In the genomic region with DNA sequence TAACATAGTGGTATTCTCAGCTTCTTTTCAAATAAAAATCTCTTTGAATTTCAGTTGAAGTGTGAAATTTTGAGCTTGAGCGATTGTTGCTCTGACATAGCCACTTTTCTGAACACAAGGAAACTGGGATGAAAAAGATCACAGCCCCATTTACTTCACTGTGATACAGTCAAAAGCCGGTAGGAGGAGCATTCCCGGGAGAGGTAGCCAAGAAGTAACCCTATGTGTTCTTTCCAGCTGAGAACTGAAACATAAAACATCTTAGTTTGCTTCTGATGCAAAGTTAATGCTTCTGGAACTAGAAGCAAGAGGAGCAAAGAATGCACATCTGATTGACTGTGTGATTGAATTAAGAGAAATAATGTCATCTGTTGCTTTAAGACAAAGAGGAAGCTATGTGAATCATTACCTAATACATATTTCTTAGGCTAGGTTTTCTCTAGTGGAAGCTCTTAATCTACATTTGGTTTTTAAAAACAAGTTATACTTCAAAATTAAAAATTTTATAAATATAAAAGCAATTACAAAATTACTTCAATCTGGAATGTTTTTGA, we compare ENCODE assay signal across 11 cellular contexts.
DNase-seq lines count a peak whose midpoint lies in the region; ATAC-seq and TF ChIP-seq lines count a peak whose summit lies in the region.
"Had no signal": no experiment of that assay in that cellular context is flagged by ENCODE, and none has a peak within 500 bp of the region (broad histone marks: within the 10 kb centered on the region; RNA-seq: fewer than 3 reads in every experiment).

No MANE protein-coding gene starts in this region.

- peak; percentile 17 for DNase-seq in NCI-H2227 (lab: John Stamatoyannopoulos, UW; ENCODE audit: unreplicated experiment)
- no peak for DNase-seq in NCI-H2227 treated with DMSO at 0.1 percent for 48 hours (lab: John Stamatoyannopoulos, UW)
- DNase-seq in foreskin melanocyte = peak; percentile 33
- DNase-seq in renal cortical epithelial cell (ENCODE audit: low read depth) = peak; percentile 20
- DNase-seq in GDM1 (lab: John Stamatoyannopoulos, UW) = no peak
- no peak for DNase-seq in activated naive CD4-positive, alpha-beta T cell (lab: John Stamatoyannopoulos, UW)
- DNase-seq: NCI-H524 treated with DMSO at 0.1 percent for 48 hours, uterus had no signal

- ATAC-seq in SK-N-SH treated with all-trans-retinoic acid at 6 μM for 48 hours (peak; percentile 93), HG02678 (IDR thresholded peaks at IDR 0.05; ENCODE audit: unreplicated experiment) (no peak)
- ATAC-seq: HepG2 had no signal

TF ChIP-seq in SK-N-SH treated with all-trans-retinoic acid at 6 μM for 48 hours, 23 proteins besides CTCF, POLR2A, EP300 and RAD21:
- TF ChIP-seq TCF4 (CRISPR knock-in tag; IDR thresholded peaks at IDR 0.05; ENCODE audit: borderline replicate concordance) = no peak
- TF ChIP-seq RARB (CRISPR knock-in tag; IDR thresholded peaks at IDR 0.05) = no peak
- TF ChIP-seq ISL1 (CRISPR knock-in tag; IDR thresholded peaks at IDR 0.05) = peak; percentile 93
- no peak for TF ChIP-seq BACH2 (CRISPR knock-in tag; IDR thresholded peaks at IDR 0.05; ENCODE audit: borderline replicate concordance)
- peak; percentile 37; the same call in 1 of the 2 replicates for TF ChIP-seq ZFP3 (CRISPR knock-in tag; IDR thresholded peaks at IDR 0.05)
- TF ChIP-seq, protein P1, sequence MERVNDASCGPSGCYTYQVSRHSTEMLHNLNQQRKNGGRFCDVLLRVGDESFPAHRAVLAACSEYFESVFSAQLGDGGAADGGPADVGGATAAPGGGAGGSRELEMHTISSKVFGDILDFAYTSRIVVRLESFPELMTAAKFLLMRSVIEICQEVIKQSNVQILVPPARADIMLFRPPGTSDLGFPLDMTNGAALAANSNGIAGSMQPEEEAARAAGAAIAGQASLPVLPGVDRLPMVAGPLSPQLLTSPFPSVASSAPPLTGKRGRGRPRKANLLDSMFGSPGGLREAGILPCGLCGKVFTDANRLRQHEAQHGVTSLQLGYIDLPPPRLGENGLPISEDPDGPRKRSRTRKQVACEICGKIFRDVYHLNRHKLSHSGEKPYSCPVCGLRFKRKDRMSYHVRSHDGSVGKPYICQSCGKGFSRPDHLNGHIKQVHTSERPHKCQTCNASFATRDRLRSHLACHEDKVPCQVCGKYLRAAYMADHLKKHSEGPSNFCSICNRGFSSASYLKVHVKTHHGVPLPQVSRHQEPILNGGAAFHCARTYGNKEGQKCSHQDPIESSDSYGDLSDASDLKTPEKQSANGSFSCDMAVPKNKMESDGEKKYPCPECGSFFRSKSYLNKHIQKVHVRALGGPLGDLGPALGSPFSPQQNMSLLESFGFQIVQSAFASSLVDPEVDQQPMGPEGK (CRISPR knock-in tag; IDR thresholded peaks at IDR 0.05; ENCODE audit: borderline replicate concordance) = no peak
- no peak for TF ChIP-seq TOX (CRISPR knock-in tag; IDR thresholded peaks at IDR 0.05; ENCODE audit: borderline replicate concordance)
- no peak for TF ChIP-seq OSR1 (CRISPR knock-in tag; IDR thresholded peaks at IDR 0.05)
- TF ChIP-seq ZNF565 (CRISPR knock-in tag; conservative IDR thresholded peaks at IDR 0.05; ENCODE audit: low read depth) = no peak
- TF ChIP-seq ZNF70 (CRISPR knock-in tag; IDR thresholded peaks at IDR 0.05) = no peak
- TF ChIP-seq ARNTL (CRISPR knock-in tag; IDR thresholded peaks at IDR 0.05; ENCODE audit: borderline replicate concordance, low read depth) = no peak
- TF ChIP-seq, protein P2, sequence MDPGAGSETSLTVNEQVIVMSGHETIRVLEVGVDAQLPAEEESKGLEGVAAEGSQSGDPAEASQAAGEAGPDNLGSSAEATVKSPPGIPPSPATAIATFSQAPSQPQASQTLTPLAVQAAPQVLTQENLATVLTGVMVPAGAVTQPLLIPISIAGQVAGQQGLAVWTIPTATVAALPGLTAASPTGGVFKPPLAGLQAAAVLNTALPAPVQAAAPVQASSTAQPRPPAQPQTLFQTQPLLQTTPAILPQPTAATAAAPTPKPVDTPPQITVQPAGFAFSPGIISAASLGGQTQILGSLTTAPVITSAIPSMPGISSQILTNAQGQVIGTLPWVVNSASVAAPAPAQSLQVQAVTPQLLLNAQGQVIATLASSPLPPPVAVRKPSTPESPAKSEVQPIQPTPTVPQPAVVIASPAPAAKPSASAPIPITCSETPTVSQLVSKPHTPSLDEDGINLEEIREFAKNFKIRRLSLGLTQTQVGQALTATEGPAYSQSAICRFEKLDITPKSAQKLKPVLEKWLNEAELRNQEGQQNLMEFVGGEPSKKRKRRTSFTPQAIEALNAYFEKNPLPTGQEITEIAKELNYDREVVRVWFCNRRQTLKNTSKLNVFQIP (CRISPR knock-in tag; IDR thresholded peaks at IDR 0.05; ENCODE audit: borderline replicate concordance, low read depth) = no peak
- no peak for TF ChIP-seq CSDC2 (CRISPR knock-in tag; IDR thresholded peaks at IDR 0.05)
- TF ChIP-seq ZNF8 (CRISPR knock-in tag; IDR thresholded peaks at IDR 0.05) = no peak
- TF ChIP-seq, protein P3, sequence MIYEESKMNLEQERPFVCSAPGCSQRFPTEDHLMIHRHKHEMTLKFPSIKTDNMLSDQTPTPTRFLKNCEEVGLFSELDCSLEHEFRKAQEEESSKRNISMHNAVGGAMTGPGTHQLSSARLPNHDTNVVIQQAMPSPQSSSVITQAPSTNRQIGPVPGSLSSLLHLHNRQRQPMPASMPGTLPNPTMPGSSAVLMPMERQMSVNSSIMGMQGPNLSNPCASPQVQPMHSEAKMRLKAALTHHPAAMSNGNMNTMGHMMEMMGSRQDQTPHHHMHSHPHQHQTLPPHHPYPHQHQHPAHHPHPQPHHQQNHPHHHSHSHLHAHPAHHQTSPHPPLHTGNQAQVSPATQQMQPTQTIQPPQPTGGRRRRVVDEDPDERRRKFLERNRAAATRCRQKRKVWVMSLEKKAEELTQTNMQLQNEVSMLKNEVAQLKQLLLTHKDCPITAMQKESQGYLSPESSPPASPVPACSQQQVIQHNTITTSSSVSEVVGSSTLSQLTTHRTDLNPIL (CRISPR knock-in tag; IDR thresholded peaks at IDR 0.05; ENCODE audit: low read depth) = peak; percentile 76
- TF ChIP-seq, protein P4, sequence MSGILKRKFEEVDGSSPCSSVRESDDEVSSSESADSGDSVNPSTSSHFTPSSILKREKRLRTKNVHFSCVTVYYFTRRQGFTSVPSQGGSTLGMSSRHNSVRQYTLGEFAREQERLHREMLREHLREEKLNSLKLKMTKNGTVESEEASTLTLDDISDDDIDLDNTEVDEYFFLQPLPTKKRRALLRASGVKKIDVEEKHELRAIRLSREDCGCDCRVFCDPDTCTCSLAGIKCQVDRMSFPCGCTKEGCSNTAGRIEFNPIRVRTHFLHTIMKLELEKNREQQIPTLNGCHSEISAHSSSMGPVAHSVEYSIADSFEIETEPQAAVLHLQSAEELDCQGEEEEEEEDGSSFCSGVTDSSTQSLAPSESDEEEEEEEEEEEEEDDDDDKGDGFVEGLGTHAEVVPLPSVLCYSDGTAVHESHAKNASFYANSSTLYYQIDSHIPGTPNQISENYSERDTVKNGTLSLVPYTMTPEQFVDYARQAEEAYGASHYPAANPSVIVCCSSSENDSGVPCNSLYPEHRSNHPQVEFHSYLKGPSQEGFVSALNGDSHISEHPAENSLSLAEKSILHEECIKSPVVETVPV (CRISPR knock-in tag; IDR thresholded peaks at IDR 0.05) = 0 out of 2 replicates have a peak, but pooled peaks have one; percentile 3
- no peak for TF ChIP-seq ZFP30 (CRISPR knock-in tag; IDR thresholded peaks at IDR 0.05)
- TF ChIP-seq GLIS3 (CRISPR knock-in tag; IDR thresholded peaks at IDR 0.05) = no peak
- no peak for TF ChIP-seq PPARA (CRISPR knock-in tag; IDR thresholded peaks at IDR 0.05; ENCODE audit: borderline replicate concordance)
- peak; percentile 16; the same call in 1 of the 2 replicates for TF ChIP-seq ZC3H10 (CRISPR knock-in tag; IDR thresholded peaks at IDR 0.05)
- TF ChIP-seq ESRRG (CRISPR knock-in tag; IDR thresholded peaks at IDR 0.05) = no peak
- TF ChIP-seq SNAI2 (CRISPR knock-in tag; IDR thresholded peaks at IDR 0.05) = no peak
- TF ChIP-seq, protein P5, sequence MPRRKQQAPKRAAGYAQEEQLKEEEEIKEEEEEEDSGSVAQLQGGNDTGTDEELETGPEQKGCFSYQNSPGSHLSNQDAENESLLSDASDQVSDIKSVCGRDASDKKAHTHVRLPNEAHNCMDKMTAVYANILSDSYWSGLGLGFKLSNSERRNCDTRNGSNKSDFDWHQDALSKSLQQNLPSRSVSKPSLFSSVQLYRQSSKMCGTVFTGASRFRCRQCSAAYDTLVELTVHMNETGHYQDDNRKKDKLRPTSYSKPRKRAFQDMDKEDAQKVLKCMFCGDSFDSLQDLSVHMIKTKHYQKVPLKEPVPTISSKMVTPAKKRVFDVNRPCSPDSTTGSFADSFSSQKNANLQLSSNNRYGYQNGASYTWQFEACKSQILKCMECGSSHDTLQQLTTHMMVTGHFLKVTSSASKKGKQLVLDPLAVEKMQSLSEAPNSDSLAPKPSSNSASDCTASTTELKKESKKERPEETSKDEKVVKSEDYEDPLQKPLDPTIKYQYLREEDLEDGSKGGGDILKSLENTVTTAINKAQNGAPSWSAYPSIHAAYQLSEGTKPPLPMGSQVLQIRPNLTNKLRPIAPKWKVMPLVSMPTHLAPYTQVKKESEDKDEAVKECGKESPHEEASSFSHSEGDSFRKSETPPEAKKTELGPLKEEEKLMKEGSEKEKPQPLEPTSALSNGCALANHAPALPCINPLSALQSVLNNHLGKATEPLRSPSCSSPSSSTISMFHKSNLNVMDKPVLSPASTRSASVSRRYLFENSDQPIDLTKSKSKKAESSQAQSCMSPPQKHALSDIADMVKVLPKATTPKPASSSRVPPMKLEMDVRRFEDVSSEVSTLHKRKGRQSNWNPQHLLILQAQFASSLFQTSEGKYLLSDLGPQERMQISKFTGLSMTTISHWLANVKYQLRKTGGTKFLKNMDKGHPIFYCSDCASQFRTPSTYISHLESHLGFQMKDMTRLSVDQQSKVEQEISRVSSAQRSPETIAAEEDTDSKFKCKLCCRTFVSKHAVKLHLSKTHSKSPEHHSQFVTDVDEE (CRISPR knock-in tag; IDR thresholded peaks at IDR 0.05) = no peak

Comparison
In these comparisons a context has a peak if more than half of its experiments do, and no peak if none do; other contexts are left out.
1. DNase-seq: peak in NCI-H2227 (single experiment), foreskin melanocyte (single experiment) and renal cortical epithelial cell (single experiment); none in NCI-H2227 treated with DMSO at 0.1 percent for 48 hours (single experiment), GDM1 (single experiment) and activated naive CD4-positive, alpha-beta T cell (0 of 4).